19 cellular contexts compared by ENCODE assay signal in the genomic region with DNA sequence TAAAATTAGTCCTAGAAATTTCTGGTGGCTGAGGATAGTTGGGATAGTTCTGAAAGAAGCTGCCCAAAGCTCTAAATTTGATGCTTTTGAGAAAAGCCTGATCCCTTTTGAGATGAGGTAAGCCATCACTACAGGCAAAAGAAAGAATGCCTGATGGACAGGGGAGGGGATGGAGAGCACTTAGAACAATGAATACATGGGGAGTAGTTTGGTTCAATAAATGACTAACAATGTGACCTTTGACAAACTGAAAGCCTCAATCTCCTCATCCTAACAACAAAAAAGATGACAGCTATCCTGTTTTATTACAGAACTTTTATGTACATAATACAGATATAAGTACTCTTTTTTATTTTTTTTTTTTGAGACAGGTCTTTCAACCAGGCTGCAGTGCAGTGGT.
"Had no signal": no experiment of that assay in that cellular context is flagged by ENCODE, and none has a peak within 500 bp of the region (broad histone marks: within the 10 kb centered on the region; RNA-seq: fewer than 3 reads in every experiment).

No MANE protein-coding gene starts in this region.

- H3K4me1 Mint-ChIP-seq: activated naive CD4-positive, alpha-beta T cell treated with anti-CD3 and anti-CD28 coated beads, Interleukin-2, amount 50 U/mL, for 24 hours; brain; nephron progenitor cell had no signal

- H3K9me3 Mint-ChIP-seq: activated CD4-positive, alpha-beta T cell treated with anti-CD3 and anti-CD28 coated beads, Interleukin-2, amount 10 ng/mL, durations not matched to agents 24 days and 14 days; activated naive CD4-positive, alpha-beta T cell treated with anti-CD3 and anti-CD28 coated beads, Interleukin-2, amount 50 U/mL, for 24 hours; brain; nephron progenitor cell had no signal

- DNase-seq: activated CD4-positive, alpha-beta T cell treated with anti-CD3 and anti-CD28 coated beads, Interleukin-2, amount 10 ng/mL, durations not matched to agents 24 days and 14 days; activated CD8-positive, alpha-beta memory T cell treated with anti-CD3 and anti-CD28 coated beads for 24 hours; activated effector memory CD4-positive, alpha-beta T cell treated with Interleukin-2 at 50 U/mL for 16 hours; amygdala; central memory CD4-positive, alpha-beta T cell; cortex of kidney; effector CD8-positive, alpha-beta T cell; foreskin melanocyte; head of caudate nucleus; kidney glomerular epithelial cell; mesendoderm; nephron progenitor cell; stimulated activated CD4-positive, alpha-beta T cell treated with anti-CD3 and anti-CD28 coated beads, Interleukin-12 subunit alpha, Interleukin-12 subunit beta, amount 100 ng/mL, for 4 hours; stimulated activated CD4-positive, alpha-beta T cell treated with anti-CD3 and anti-CD28 coated beads, Interleukin-2, amount 100 ng/mL, for 24 hours; T-helper 17 cell; tibial artery had no signal

- H3K27ac ChIP-seq: parathyroid adenoma, tibial artery had no signal

- H3K9me3 ChIP-seq: tibial artery had no signal

- H3K4me3 Mint-ChIP-seq: activated CD4-positive, alpha-beta T cell treated with anti-CD3 and anti-CD28 coated beads, Interleukin-2, amount 10 ng/mL, durations not matched to agents 24 days and 14 days; activated naive CD4-positive, alpha-beta T cell treated with anti-CD3 and anti-CD28 coated beads, Interleukin-2, amount 50 U/mL, for 24 hours; brain; nephron progenitor cell; T-helper 17 cell had no signal

- H3K27me3 Mint-ChIP-seq: activated CD4-positive, alpha-beta T cell treated with anti-CD3 and anti-CD28 coated beads, Interleukin-2, amount 10 ng/mL, durations not matched to agents 24 days and 14 days; activated naive CD4-positive, alpha-beta T cell treated with anti-CD3 and anti-CD28 coated beads, Interleukin-2, amount 50 U/mL, for 24 hours; brain; T-helper 17 cell had no signal

- H3K4me3 ChIP-seq: tibial artery had no signal

- H3K27me3 ChIP-seq: tibial artery had no signal

- ATAC-seq: T-helper 17 cell had no signal

- H3K4me1 ChIP-seq: parathyroid adenoma had no signal

- H3K27ac Mint-ChIP-seq: activated naive CD4-positive, alpha-beta T cell treated with anti-CD3 and anti-CD28 coated beads, Interleukin-2, amount 50 U/mL, for 24 hours; T-helper 17 cell had no signal
